6 cellular contexts compared by ENCODE assay signal in the genomic region with DNA sequence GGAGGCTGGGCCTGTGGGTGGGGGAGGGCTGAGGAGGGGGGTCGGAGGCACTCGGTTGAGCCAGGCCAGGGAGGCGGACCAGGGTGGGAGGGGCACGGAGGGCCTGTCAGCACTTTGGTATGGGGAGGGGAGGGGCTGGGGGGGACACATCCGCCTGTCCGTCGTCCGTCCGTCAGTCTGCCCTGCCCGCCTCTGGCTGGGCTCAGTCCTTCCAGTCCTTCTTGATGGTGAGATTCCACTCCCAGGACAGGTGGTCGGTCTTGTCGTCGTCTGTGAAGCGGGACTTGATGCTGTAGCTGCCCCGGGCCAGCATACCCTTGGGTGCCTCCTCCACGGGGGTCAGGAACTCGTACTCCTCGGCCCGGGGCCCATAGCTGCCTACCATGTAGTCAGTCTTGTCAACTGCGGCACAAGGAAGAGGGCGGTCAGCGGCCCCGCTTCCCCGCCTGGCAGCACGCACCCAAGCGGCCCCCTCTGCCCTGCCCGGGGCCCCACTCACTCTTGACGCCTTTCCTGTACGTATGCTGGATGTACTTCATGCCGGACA.
DNase-seq lines count a peak whose midpoint lies in the region; ATAC-seq and TF ChIP-seq lines count a peak whose summit lies in the region.

No MANE protein-coding gene starts in this region.

- peak overlapping the region; percentile 87; the same call in 1 of the 2 replicates for H3K27ac ChIP-seq in SU-DHL-6 (ENCODE audit: low read depth, low read length)

- H2AFZ ChIP-seq in SU-DHL-6 (ENCODE audit: low read depth, low read length, severe bottlenecking): no peak overlapping the region

- peaks cover 21% of the 10 kb centered on the region for H3K79me2 ChIP-seq in SU-DHL-6 (ENCODE audit: insufficient read depth, low read length)

- H3K4me3 ChIP-seq in GM06990 (replicated peaks; ENCODE audit: low read depth, low read length): peak overlapping the region; percentile 90
- H3K4me3 ChIP-seq in SU-DHL-6 (ENCODE audit: insufficient read depth, low read length, poor library complexity, severe bottlenecking): no peak overlapping the region

- H3F3A ChIP-seq in SU-DHL-6 (ENCODE audit: insufficient read depth): peaks cover 51% of the 10 kb centered on the region

- TF ChIP-seq CTCF in GM06990 (IDR thresholded peaks at IDR 0.05; ENCODE audit: insufficient read depth, low read length, poor library complexity, severe bottlenecking) (no peak), SU-DHL-6 (IDR thresholded peaks at IDR 0.05; ENCODE audit: insufficient read depth, low read length, poor library complexity, severe bottlenecking) (no peak)

- no peaks in the 10 kb centered on the region for H3K9me2 ChIP-seq in SU-DHL-6 (replicated peaks; ENCODE audit: insufficient read depth, low read length)

- H3K36me3 ChIP-seq in GM06990 (ENCODE audit: control insufficient read depth, insufficient read depth, low read length): peaks cover 37% of the 10 kb centered on the region
- H3K36me3 ChIP-seq in SU-DHL-6 (ENCODE audit: low read length): 0 out of 2 replicates have a peak, but pooled peaks cover 4% of the 10 kb centered on the region

- H3K27me3 ChIP-seq in GM06990 (replicated peaks; ENCODE audit: control insufficient read depth, insufficient read depth, low read length) (no peaks in the 10 kb centered on the region), SU-DHL-6 (ENCODE audit: low read length) (no peaks in the 10 kb centered on the region)

- ATAC-seq in HG03432 (IDR thresholded peaks at IDR 0.05; ENCODE audit: unreplicated experiment) (no peak), HG03457 (IDR thresholded peaks at IDR 0.05; ENCODE audit: unreplicated experiment) (no peak)

- H3K9ac ChIP-seq in SU-DHL-6 (ENCODE audit: low read length): peak overlapping the region; percentile 93; the same call in 1 of the 2 replicates

- H3K4me2 ChIP-seq in SU-DHL-6 (ENCODE audit: low read depth, low read length, poor library complexity, severe bottlenecking): peak overlapping the region; percentile 89

- H4K20me1 ChIP-seq in SU-DHL-6 (ENCODE audit: low read depth, low read length): no peaks in the 10 kb centered on the region; the same call in 1 of the 2 replicates

- DNase-seq in GM06990 (ENCODE audit: extremely low read depth, insufficient read length): no peak
- peak; percentile 93 for DNase-seq in iris pigment epithelial cell (ENCODE audit: low read depth)
- no peak for DNase-seq in T-helper 9 cell

- H3K9me3 ChIP-seq in SU-DHL-6 (ENCODE audit: insufficient read depth, low read length): no peaks in the 10 kb centered on the region
